ENCODE assay signal across 1 cellular context in genomic region chr10:109922976-109923921, GRCh38.
A peak's percentile ranks its signal among the peaks of the same experiment; 100 is the strongest.
TF ChIP-seq lines count a peak whose summit lies in the region.

TSS of gene XPNPEP1 (minus strand) at chr10:109923511. CDS start at chr10:109923433, 78 bp downstream.

TF ChIP-seq in IMR-90, 13 proteins besides CTCF, POLR2A, EP300 and RAD21:
- TF ChIP-seq RFX5 (IDR thresholded peaks at IDR 0.05; ENCODE audit: low read depth, low read length) (no peak), MXI1 (IDR thresholded peaks at IDR 0.05; ENCODE audit: borderline replicate concordance, low read depth, low read length) (peak; percentile 80; the same call in 1 of the 2 replicates), MAFK (IDR thresholded peaks at IDR 0.05; ENCODE audit: low read depth, low read length) (no peak), NFE2L2 (IDR thresholded peaks at IDR 0.05; ENCODE audit: low read depth, low read length) (no peak), MAZ (IDR thresholded peaks at IDR 0.05; ENCODE audit: borderline replicate concordance, low read depth, low read length) (no peak; the same call in 1 of the 2 replicates), BHLHE40 (IDR thresholded peaks at IDR 0.05; ENCODE audit: low read depth, low read length) (0 out of 2 replicates have a peak, but pooled peaks have one; percentile 14)
- TF ChIP-seq, protein P1, sequence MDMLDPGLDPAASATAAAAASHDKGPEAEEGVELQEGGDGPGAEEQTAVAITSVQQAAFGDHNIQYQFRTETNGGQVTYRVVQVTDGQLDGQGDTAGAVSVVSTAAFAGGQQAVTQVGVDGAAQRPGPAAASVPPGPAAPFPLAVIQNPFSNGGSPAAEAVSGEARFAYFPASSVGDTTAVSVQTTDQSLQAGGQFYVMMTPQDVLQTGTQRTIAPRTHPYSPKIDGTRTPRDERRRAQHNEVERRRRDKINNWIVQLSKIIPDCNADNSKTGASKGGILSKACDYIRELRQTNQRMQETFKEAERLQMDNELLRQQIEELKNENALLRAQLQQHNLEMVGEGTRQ (IDR thresholded peaks at IDR 0.05; ENCODE audit: low read depth, low read length): peak; percentile 78
